1 cellular context compared by ENCODE assay signal in the genomic region with DNA sequence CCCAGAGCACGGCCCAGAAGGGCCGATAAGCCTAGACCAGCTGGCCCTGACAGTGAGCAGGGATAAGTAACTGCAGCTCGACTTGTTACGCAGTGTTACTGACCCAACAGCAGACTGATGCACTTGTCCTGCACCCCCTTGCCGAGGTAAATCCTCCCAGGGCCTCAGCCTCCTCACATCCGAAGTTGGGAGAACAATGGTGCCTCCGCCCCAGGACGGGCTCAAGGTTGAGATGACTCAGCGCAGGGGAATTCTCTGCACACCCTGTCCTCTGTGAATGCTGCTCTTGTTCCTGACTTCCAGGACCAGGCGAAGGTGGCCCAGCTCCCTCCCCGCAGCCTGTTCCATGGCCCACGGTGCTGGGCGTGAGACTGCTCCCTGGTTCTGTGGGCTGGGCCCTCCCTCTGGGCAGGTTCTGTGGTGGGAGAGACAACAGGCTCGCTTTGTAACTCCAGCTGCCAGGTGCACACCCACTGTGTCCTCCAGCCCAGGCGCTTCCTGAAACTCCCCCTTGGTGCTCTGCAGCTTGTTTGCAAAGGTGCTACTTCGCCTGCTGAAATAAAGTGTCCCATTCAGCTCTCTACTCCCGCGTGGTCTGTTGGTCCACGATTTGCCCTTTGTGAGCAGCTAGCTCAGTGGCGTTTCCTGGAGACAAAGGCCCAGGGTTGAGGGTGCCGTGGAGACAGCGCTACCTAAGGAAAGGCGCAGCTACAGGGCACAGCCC.
TF ChIP-seq lines count a peak whose summit lies in the region.

No MANE protein-coding gene starts in this region.

TF ChIP-seq in K562, 482 proteins besides CTCF, POLR2A, EP300 and RAD21 (continued from another document):
- TF ChIP-seq GTF2B (IDR thresholded peaks at IDR 0.05; ENCODE audit: extremely low read depth, insufficient read length): no peak
